Comparison of ENCODE assay signal across 1 cellular context in the genomic region with DNA sequence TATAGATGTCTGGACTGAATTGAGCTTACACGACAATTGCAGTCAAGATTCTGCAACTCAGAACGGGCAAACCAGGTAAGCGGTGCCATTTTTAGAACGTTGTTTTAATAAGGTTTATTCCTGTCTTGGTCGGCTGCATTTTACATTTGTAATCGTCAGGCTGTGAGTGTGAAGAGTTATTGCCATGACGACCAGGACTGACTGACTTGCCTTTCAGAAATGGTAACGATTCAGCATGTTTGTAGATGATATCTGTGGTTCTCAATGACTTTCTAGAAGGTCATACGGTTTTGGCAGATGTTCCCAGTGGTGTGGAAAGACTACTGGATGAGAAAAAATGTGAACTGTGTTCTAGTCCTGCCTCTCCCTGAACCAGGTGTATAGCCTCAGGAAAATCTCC.
TF ChIP-seq lines count a peak whose summit lies in the region.

No MANE protein-coding gene starts in this region.

TF ChIP-seq in GM12878, 131 proteins besides CTCF, POLR2A, EP300 and RAD21 (continued from another document):
- TF ChIP-seq, protein P1, sequence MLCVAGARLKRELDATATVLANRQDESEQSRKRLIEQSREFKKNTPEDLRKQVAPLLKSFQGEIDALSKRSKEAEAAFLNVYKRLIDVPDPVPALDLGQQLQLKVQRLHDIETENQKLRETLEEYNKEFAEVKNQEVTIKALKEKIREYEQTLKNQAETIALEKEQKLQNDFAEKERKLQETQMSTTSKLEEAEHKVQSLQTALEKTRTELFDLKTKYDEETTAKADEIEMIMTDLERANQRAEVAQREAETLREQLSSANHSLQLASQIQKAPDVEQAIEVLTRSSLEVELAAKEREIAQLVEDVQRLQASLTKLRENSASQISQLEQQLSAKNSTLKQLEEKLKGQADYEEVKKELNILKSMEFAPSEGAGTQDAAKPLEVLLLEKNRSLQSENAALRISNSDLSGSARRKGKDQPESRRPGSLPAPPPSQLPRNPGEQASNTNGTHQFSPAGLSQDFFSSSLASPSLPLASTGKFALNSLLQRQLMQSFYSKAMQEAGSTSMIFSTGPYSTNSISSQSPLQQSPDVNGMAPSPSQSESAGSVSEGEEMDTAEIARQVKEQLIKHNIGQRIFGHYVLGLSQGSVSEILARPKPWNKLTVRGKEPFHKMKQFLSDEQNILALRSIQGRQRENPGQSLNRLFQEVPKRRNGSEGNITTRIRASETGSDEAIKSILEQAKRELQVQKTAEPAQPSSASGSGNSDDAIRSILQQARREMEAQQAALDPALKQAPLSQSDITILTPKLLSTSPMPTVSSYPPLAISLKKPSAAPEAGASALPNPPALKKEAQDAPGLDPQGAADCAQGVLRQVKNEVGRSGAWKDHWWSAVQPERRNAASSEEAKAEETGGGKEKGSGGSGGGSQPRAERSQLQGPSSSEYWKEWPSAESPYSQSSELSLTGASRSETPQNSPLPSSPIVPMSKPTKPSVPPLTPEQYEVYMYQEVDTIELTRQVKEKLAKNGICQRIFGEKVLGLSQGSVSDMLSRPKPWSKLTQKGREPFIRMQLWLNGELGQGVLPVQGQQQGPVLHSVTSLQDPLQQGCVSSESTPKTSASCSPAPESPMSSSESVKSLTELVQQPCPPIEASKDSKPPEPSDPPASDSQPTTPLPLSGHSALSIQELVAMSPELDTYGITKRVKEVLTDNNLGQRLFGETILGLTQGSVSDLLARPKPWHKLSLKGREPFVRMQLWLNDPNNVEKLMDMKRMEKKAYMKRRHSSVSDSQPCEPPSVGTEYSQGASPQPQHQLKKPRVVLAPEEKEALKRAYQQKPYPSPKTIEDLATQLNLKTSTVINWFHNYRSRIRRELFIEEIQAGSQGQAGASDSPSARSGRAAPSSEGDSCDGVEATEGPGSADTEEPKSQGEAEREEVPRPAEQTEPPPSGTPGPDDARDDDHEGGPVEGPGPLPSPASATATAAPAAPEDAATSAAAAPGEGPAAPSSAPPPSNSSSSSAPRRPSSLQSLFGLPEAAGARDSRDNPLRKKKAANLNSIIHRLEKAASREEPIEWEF (IDR thresholded peaks at IDR 0.05; ENCODE audit: insufficient replicate concordance, low read depth, low read length) = no peak
- TF ChIP-seq ESRRA (IDR thresholded peaks at IDR 0.05; ENCODE audit: low read length) = no peak
- TF ChIP-seq ZBED1 (IDR thresholded peaks at IDR 0.05; ENCODE audit: borderline replicate concordance) = no peak
- TF ChIP-seq, protein P2, sequence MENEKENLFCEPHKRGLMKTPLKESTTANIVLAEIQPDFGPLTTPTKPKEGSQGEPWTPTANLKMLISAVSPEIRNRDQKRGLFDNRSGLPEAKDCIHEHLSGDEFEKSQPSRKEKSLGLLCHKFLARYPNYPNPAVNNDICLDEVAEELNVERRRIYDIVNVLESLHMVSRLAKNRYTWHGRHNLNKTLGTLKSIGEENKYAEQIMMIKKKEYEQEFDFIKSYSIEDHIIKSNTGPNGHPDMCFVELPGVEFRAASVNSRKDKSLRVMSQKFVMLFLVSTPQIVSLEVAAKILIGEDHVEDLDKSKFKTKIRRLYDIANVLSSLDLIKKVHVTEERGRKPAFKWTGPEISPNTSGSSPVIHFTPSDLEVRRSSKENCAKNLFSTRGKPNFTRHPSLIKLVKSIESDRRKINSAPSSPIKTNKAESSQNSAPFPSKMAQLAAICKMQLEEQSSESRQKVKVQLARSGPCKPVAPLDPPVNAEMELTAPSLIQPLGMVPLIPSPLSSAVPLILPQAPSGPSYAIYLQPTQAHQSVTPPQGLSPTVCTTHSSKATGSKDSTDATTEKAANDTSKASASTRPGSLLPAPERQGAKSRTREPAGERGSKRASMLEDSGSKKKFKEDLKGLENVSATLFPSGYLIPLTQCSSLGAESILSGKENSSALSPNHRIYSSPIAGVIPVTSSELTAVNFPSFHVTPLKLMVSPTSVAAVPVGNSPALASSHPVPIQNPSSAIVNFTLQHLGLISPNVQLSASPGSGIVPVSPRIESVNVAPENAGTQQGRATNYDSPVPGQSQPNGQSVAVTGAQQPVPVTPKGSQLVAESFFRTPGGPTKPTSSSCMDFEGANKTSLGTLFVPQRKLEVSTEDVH (IDR thresholded peaks at IDR 0.05; ENCODE audit: low read depth, partially characterized antibody) = no peak
- no peak for TF ChIP-seq DPF2 (IDR thresholded peaks at IDR 0.05)
